In the genomic region with DNA sequence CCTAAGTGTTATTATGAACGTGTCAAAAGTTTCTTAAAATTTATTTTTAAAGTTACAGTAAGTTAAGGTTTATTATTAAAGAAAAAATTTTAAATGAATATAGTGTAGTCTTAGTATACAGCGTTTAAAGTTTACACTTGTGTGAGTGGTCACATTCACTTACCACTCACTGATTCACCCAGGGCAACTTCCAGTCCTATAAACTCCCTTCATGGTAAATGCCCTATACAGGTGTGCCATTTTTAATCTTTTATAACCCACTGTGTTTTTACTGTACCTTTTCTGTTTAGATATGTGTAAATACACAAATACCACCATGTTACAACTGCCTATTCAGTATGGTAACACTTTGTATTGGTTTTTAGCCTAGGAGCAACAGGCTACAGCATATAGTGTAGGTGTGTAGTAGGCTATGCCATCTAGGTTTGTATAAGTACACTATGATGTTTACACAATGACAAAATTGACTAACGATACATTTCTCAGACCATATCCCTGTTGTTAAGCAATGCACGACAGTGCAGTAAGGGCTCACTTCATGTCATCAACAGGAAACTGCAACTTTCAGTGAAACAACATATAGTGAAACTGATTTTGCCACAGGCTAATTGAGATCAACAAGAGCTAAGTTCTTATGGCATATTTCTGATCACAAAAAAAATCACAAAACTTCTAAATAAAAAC, we compare ENCODE assay signal across 10 cellular contexts.
DNase-seq lines count a peak whose midpoint lies in the region; ATAC-seq and TF ChIP-seq lines count a peak whose summit lies in the region.
"Had no signal": no experiment of that assay in that cellular context is flagged by ENCODE, and none has a peak within 500 bp of the region (broad histone marks: within the 10 kb centered on the region; RNA-seq: fewer than 3 reads in every experiment).

No MANE protein-coding gene starts in this region.

- no peak overlapping the region for H3K4me3 Mint-ChIP-seq in stimulated activated naive CD8-positive, alpha-beta T cell treated with anti-CD3 and anti-CD28 coated beads, Interleukin-15, amount 100 ng/mL, for 72 hours
- H3K4me3 Mint-ChIP-seq in activated B cell treated with CpG ODN at 0.5 μM for 24 hours (no peak overlapping the region), mesothelial cell of epicardium (no peak overlapping the region)
- H3K4me3 Mint-ChIP-seq: CD4-positive, alpha-beta T cell had no signal

- TF ChIP-seq CTCF in activated B cell treated with CpG ODN at 0.5 μM for 24 hours (IDR thresholded peaks at IDR 0.05) (no peak), mesothelial cell of epicardium (IDR thresholded peaks at IDR 0.05; ENCODE audit: unreplicated experiment) (no peak)

- POLR2A ChIA-PET in activated B cell treated with CpG ODN at 0.5 μM for 24 hours (lab: Charles Lee): interaction anchor here (0.6 to 1.4 kb wide), 3 partner anchors 51 to 103 kb away, joined by 3 to 4 read pairs (median 3); no protein-coding TSS in a partner anchor

- no peaks in the 10 kb centered on the region for H3K36me3 Mint-ChIP-seq in activated B cell treated with CpG ODN at 0.5 μM for 24 hours (ENCODE audit: low read depth)
- no peaks in the 10 kb centered on the region for H3K36me3 Mint-ChIP-seq in mesothelial cell of epicardium

- peak; percentile 63 for ATAC-seq in stimulated activated naive CD8-positive, alpha-beta T cell treated with anti-CD3 and anti-CD28 coated beads, Interleukin-15, amount 100 ng/mL, for 72 hours
- no peak for ATAC-seq in stimulated activated naive CD8-positive, alpha-beta T cell treated with anti-CD3 and anti-CD28 coated beads, Interleukin-15, Interleukin-2, amounts not matched to agents 100 U/mL and 50 U/mL, for 24 hours
- ATAC-seq in HG02943 (IDR thresholded peaks at IDR 0.05; ENCODE audit: low read depth, unreplicated experiment) (peak; percentile 64), activated B cell treated with CpG ODN at 0.5 μM for 24 hours (ENCODE audit: low read depth) (peak; percentile 45)

- H3K27ac Mint-ChIP-seq in stimulated activated naive CD8-positive, alpha-beta T cell treated with anti-CD3 and anti-CD28 coated beads, Interleukin-15, amount 100 ng/mL, for 72 hours: no peak overlapping the region
- H3K27ac Mint-ChIP-seq in activated B cell treated with CpG ODN at 0.5 μM for 24 hours (peak overlapping the region; percentile 43), mesothelial cell of epicardium (no peak overlapping the region)
- H3K27ac Mint-ChIP-seq: CD4-positive, alpha-beta T cell had no signal

- no peaks in the 10 kb centered on the region for H3K4me1 Mint-ChIP-seq in stimulated activated naive CD8-positive, alpha-beta T cell treated with anti-CD3 and anti-CD28 coated beads, Interleukin-15, amount 100 ng/mL, for 72 hours
- H3K4me1 Mint-ChIP-seq in activated B cell treated with CpG ODN at 0.5 μM for 24 hours: peaks cover 49% of the 10 kb centered on the region
- H3K4me1 Mint-ChIP-seq in mesothelial cell of epicardium: peaks cover 16% of the 10 kb centered on the region

- H3K27me3 Mint-ChIP-seq in stimulated activated naive CD8-positive, alpha-beta T cell treated with anti-CD3 and anti-CD28 coated beads, Interleukin-15, amount 100 ng/mL, for 72 hours: peaks cover 20% of the 10 kb centered on the region
- H3K27me3 Mint-ChIP-seq in activated B cell treated with CpG ODN at 0.5 μM for 24 hours: no peaks in the 10 kb centered on the region
- H3K27me3 Mint-ChIP-seq in mesothelial cell of epicardium (ENCODE audit: low read depth): peaks cover 31% of the 10 kb centered on the region
- H3K27me3 Mint-ChIP-seq: IgD-negative memory B cell had no signal

- intact Hi-C loops in activated B cell treated with CpG ODN at 0.5 μM for 24 hours (cut with micrococcal nuclease): loop anchor here (10.0 kb wide), 1 partner anchor 558 kb away; no protein-coding TSS in a partner anchor

- CTCF ChIA-PET in activated B cell treated with CpG ODN at 0.5 μM for 24 hours (lab: Charles Lee): interaction anchor here (1.2 to 2.6 kb wide), 6 partner anchors 52 to 158 kb away, joined by 4 to 13 read pairs (median 4); no protein-coding TSS in a partner anchor

- DNase-seq in stimulated activated naive CD8-positive, alpha-beta T cell treated with anti-CD3 and anti-CD28 coated beads, Interleukin-15, amount 100 ng/mL, for 72 hours: no peak
- DNase-seq in stimulated activated naive CD8-positive, alpha-beta T cell treated with anti-CD3 and anti-CD28 coated beads, Interleukin-15, Interleukin-2, amounts not matched to agents 100 U/mL and 50 U/mL, for 24 hours: no peak
- DNase-seq in activated B cell treated with CpG ODN at 0.5 μM for 24 hours (no peak), NCI-H524 treated with DMSO at 0.1 percent for 48 hours (lab: John Stamatoyannopoulos, UW) (no peak), UCSD-AML1 (lab: John Stamatoyannopoulos, UW; ENCODE audit: unreplicated experiment) (no peak), COLO829 (ENCODE audit: low spot score) (no peak), mesothelial cell of epicardium (ENCODE audit: low spot score in 2 of 2, unreplicated experiment in 2 of 2) (no peak)
- DNase-seq: CD4-positive, alpha-beta T cell had no signal

- no peaks in the 10 kb centered on the region for H3K9me3 Mint-ChIP-seq in stimulated activated naive CD8-positive, alpha-beta T cell treated with anti-CD3 and anti-CD28 coated beads, Interleukin-15, amount 100 ng/mL, for 72 hours
- H3K9me3 Mint-ChIP-seq in activated B cell treated with CpG ODN at 0.5 μM for 24 hours: no peaks in the 10 kb centered on the region
- no peaks in the 10 kb centered on the region for H3K9me3 Mint-ChIP-seq in mesothelial cell of epicardium
- H3K9me3 Mint-ChIP-seq: CD4-positive, alpha-beta T cell; IgD-negative memory B cell had no signal
